6 cellular contexts compared by ENCODE assay signal in the genomic region with DNA sequence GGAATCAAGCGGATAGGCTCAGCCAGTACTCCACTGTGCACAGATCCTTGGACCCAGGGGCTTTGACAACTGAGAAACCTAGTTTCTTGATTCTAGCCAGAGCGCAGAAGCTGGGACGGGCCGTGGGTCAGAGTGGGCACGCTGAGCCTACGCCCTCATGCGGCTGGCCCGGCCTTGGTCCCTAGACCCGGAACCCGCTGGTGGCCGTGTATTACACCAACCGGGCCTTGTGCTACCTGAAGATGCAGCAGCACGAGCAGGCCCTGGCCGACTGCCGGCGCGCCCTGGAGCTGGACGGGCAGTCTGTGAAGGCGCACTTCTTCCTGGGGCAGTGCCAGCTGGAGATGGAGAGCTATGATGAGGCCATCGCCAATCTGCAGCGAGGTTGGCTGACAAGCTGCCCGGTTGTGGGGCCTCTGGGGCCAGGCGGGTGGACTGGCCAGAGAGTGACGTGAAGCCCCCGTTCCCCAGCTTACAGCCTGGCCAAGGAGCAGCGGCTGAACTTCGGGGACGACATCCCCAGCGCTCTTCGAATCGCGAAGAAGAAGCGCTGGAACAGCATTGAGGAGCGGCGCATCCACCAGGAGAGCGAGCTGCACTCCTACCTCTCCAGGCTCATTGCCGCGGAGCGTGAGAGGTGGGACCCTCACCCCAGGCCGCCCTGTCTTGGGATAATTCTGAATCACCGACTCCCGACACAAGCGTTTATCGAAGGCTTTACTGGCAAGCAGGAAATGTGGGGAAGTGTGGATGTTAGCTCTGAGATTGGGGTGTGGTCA. TPM values are rescaled to one million over a fixed set of nuclear protein-coding genes. Genes with fewer than 3 reads are reported as not detected.
DNase-seq lines count a peak whose midpoint lies in the region; ATAC-seq and TF ChIP-seq lines count a peak whose summit lies in the region.

No MANE protein-coding gene starts in this region.

- peak; percentile 66 for DNase-seq in COLO668 (lab: John Stamatoyannopoulos, UW; ENCODE audit: unreplicated experiment)
- DNase-seq in MM.1S: peak; percentile 33
- DNase-seq in effector memory CD4-positive, alpha-beta T cell: no peak
- peak; percentile 48 to 79 for DNase-seq in gastrocnemius medialis
- no peak for DNase-seq in NK-92 (lab: John Stamatoyannopoulos, UW; ENCODE audit: unreplicated experiment)
- no peak for DNase-seq in mesenteric fat pad (ENCODE audit: low spot score)

- no peak overlapping the region for H2AFZ ChIP-seq in MM.1S (ENCODE audit: low read length)

- TF ChIP-seq CTCF in MM.1S (IDR thresholded peaks at IDR 0.05; ENCODE audit: low read length): peak; percentile 10; the same call in 1 of the 2 replicates
- no peak for TF ChIP-seq CTCF in gastrocnemius medialis (IDR thresholded peaks at IDR 0.05 in 4 of 5, conservative IDR thresholded peaks at IDR 0.05 in 1 of 5)

- H3K4me2 ChIP-seq in MM.1S (ENCODE audit: low read depth, low read length): peak overlapping the region; percentile 93

- peak in 1 of 2 donors; percentile 7 for ATAC-seq in gastrocnemius medialis

- TF ChIP-seq POLR2A in gastrocnemius medialis (IDR thresholded peaks at IDR 0.05): no peak

- no peaks in the 10 kb centered on the region for H3K27me3 ChIP-seq in MM.1S (replicated peaks; ENCODE audit: insufficient read depth, low read length)
- no peaks in the 10 kb centered on the region for H3K27me3 ChIP-seq in effector memory CD4-positive, alpha-beta T cell (replicated peaks; ENCODE audit: control insufficient read depth, insufficient read depth, low read length, poor library complexity, severe bottlenecking)
- H3K27me3 ChIP-seq in gastrocnemius medialis: no peaks in the 10 kb centered on the region

- H3K79me2 ChIP-seq in MM.1S (ENCODE audit: low read length): peaks cover 32% of the 10 kb centered on the region

- no peak overlapping the region for H3K27ac ChIP-seq in MM.1S (ENCODE audit: low read length)
- peak overlapping the region; percentile 67 for H3K27ac ChIP-seq in effector memory CD4-positive, alpha-beta T cell (ENCODE audit: insufficient read depth, low read length, poor library complexity, severe bottlenecking)
- H3K27ac ChIP-seq in gastrocnemius medialis: peak overlapping the region; percentile 89 to 100 (median 98)

- H3K9me2 ChIP-seq in MM.1S (replicated peaks; ENCODE audit: insufficient read depth, low read length): no peaks in the 10 kb centered on the region

- in situ Hi-C loops in gastrocnemius medialis (cut with MboI; ENCODE audit: low sequenced_read_pairs in 4 of 4): no loop called here

- H3K36me3 ChIP-seq in MM.1S (replicated peaks; ENCODE audit: insufficient read depth, low read length) (no peaks in the 10 kb centered on the region), gastrocnemius medialis (peaks cover 0 to 26% of the 10 kb centered on the region in 2 donors)
- H3K36me3 ChIP-seq in effector memory CD4-positive, alpha-beta T cell (ENCODE audit: control insufficient read depth, insufficient read depth, low read length): peaks cover 12% of the 10 kb centered on the region

- peak overlapping the region; percentile 69 for H3K9ac ChIP-seq in MM.1S (ENCODE audit: low read length)

- H3K9me3 ChIP-seq in MM.1S (replicated peaks; ENCODE audit: insufficient read depth, low read length): no peaks in the 10 kb centered on the region
- no peaks in the 10 kb centered on the region for H3K9me3 ChIP-seq in effector memory CD4-positive, alpha-beta T cell (ENCODE audit: control insufficient read depth, low read length)
- no peaks in the 10 kb centered on the region for H3K9me3 ChIP-seq in gastrocnemius medialis

- H3F3A ChIP-seq in MM.1S (ENCODE audit: insufficient read depth, low read length): 0 out of 2 replicates have a peak, but pooled peaks cover 4% of the 10 kb centered on the region

- H3K4me1 ChIP-seq in MM.1S (ENCODE audit: low read length) (peaks cover 8% of the 10 kb centered on the region; the same call in 1 of the 2 replicates), gastrocnemius medialis (peaks cover 27 to 49% of the 10 kb centered on the region in 2 donors)
- peaks cover 53% of the 10 kb centered on the region for H3K4me1 ChIP-seq in effector memory CD4-positive, alpha-beta T cell (ENCODE audit: control insufficient read depth, insufficient read depth, low read length, poor library complexity, severe bottlenecking)

- no peaks in the 10 kb centered on the region for H4K20me1 ChIP-seq in MM.1S (ENCODE audit: insufficient read depth, low read length)

- intact Hi-C loops in gastrocnemius medialis (cut with DNase I; ENCODE audit: low total_unique reads): loop anchor here (10.0 kb wide), 1 partner anchor 624 kb away; a partner anchor contains a TSS

- H3K4me3 ChIP-seq in MM.1S (ENCODE audit: low read length) (peak overlapping the region; percentile 84), gastrocnemius medialis (peak overlapping the region; percentile 65 to 88 (median 79))
- H3K4me3 ChIP-seq in effector memory CD4-positive, alpha-beta T cell (ENCODE audit: insufficient read depth, low read depth, low read length, poor library complexity, severe bottlenecking): peak overlapping the region; percentile 65

RNA-seq across cellular contexts. Expression of a gene that starts 0.9 kb away (rescaled TPM):
- total RNA-seq in gastrocnemius medialis (100 to 1,000 TPM; 144 to 229 (median 204) TPM), mesenteric fat pad (109 TPM)

RNA-seq across cellular contexts. Expression of a gene that starts 3.0 kb away (rescaled TPM):
- 10 to 100 TPM; 22.8 to 81.8 (median 41.0) TPM for total RNA-seq in gastrocnemius medialis
- total RNA-seq in mesenteric fat pad: 55.3 TPM

RNA-seq across cellular contexts. Expression of a gene that starts 5.7 kb away (rescaled TPM):
- total RNA-seq in gastrocnemius medialis (under 1 TPM in 1 of 4 donors, not detected in 3; 0.31 TPM), mesenteric fat pad (0.84 TPM)

RNA-seq across cellular contexts. Expression of a gene that starts 9.0 kb away (rescaled TPM):
- 10 to 100 TPM; 11.0 to 19.5 (median 16.8) TPM for total RNA-seq in gastrocnemius medialis
- total RNA-seq in mesenteric fat pad: 8.1 TPM

RNA-seq across cellular contexts. Expression of a gene that starts 13.2 kb away (rescaled TPM):
- total RNA-seq in gastrocnemius medialis (10 to 100 TPM; 20.9 to 41.6 (median 27.3) TPM), mesenteric fat pad (73.9 TPM)

Comparison
In these comparisons a context has a peak if more than half of its experiments do, and no peak if none do; other contexts are left out.
1. DNase-seq: peak in COLO668 (single experiment), MM.1S (single experiment) and gastrocnemius medialis (2 of 2); none in effector memory CD4-positive, alpha-beta T cell (0 of 3), NK-92 (single experiment) and mesenteric fat pad (single experiment).
2. Peak in every context shown above with its lines, with median percentiles within 50 percentile points of each other: H3K4me3 ChIP-seq.